In genomic region chr16:84933774-84934571, GRCh38 we compare ENCODE assay signal across 10 cellular contexts.
A peak's percentile ranks its signal among the peaks of the same experiment; 100 is the strongest.
DNase-seq lines count a peak whose midpoint lies in the region; ATAC-seq and TF ChIP-seq lines count a peak whose summit lies in the region.
"Had no signal": no experiment of that assay in that cellular context is flagged by ENCODE, and none has a peak within 500 bp of the region (broad histone marks: within the 10 kb centered on the region; RNA-seq: fewer than 3 reads in every experiment).

No MANE protein-coding gene starts in this region.

- H2AK5ac ChIP-seq in IMR-90 (ENCODE audit: low read depth, low read length), result no peak overlapping the region
- no peak overlapping the region for H2AK5ac ChIP-seq in mesenchymal stem cell (ENCODE audit: low read length, severe bottlenecking)

- intact Hi-C loops in IMR-90 (cut with micrococcal nuclease), result no loop called here

- H3K36me3 ChIP-seq in IMR-90 (ENCODE audit: control insufficient read depth, insufficient read depth, low read length), result no peaks in the 10 kb centered on the region
- no peaks in the 10 kb centered on the region for H3K36me3 ChIP-seq in mesenchymal stem cell (ENCODE audit: control insufficient read depth in 1 of 2, insufficient read depth in 2 of 2, low read depth in 1 of 2, low read length in 2 of 2)

- no peak overlapping the region for H4K91ac ChIP-seq in IMR-90 (ENCODE audit: insufficient read depth, low read depth, low read length)
- H4K91ac ChIP-seq in mesenchymal stem cell (ENCODE audit: low read length), result peak overlapping the region; percentile 47

- in situ Hi-C loops in IMR-90 (cut with MboI; ENCODE audit: low sequenced_read_pairs), result no loop called here

- peak overlapping the region; percentile 47 for H2AFZ ChIP-seq in IMR-90 (replicated peaks; ENCODE audit: low read length, poor library complexity)
- H2AFZ ChIP-seq in mesenchymal stem cell (ENCODE audit: low read depth, low read length), result no peak overlapping the region

- no peak overlapping the region for H2BK20ac ChIP-seq in IMR-90 (ENCODE audit: low read depth, low read length)

- H2BK120ac ChIP-seq in IMR-90 (ENCODE audit: low read depth, low read length) (no peak overlapping the region), mesenchymal stem cell (ENCODE audit: low read depth, low read length) (no peak overlapping the region)

- dilution Hi-C loops in IMR-90 (cut with HindIII; ENCODE audit: low sequenced_read_pairs, unreplicated experiment), result no loop called here

- H2BK15ac ChIP-seq in IMR-90 (ENCODE audit: low read depth, low read length) (no peak overlapping the region), mesenchymal stem cell (ENCODE audit: low read depth, poor library complexity, severe bottlenecking) (peak overlapping the region; percentile 28)

- H2BK5ac ChIP-seq in IMR-90 (ENCODE audit: low read depth, low read length, poor library complexity, severe bottlenecking) (no peak overlapping the region), mesenchymal stem cell (ENCODE audit: low read depth, low read length, poor library complexity, severe bottlenecking) (no peak overlapping the region)

- H3K4me1 ChIP-seq in IMR-90 (ENCODE audit: control insufficient read depth, insufficient read depth, low read length) (no peaks in the 10 kb centered on the region; the same call in 1 of the 2 replicates), mesenchymal stem cell (ENCODE audit: control insufficient read depth, insufficient read depth, low read depth, low read length) (peaks cover 15% of the 10 kb centered on the region)

- H3K4ac ChIP-seq in IMR-90 (ENCODE audit: low read depth, low read length) (no peak overlapping the region), mesenchymal stem cell (ENCODE audit: low read depth in 1 of 2, low read length in 2 of 2) (no peak overlapping the region)

- CTCF ChIA-PET in IMR-90 (lab: Yijun Ruan, JAX), result interaction anchor here (1.8 kb wide), 1 partner anchor 18 kb away, joined by 6 read pairs; no protein-coding TSS in a partner anchor

- peak overlapping the region; percentile 11 to 27 for H2BK12ac ChIP-seq in mesenchymal stem cell (ENCODE audit: low read length in 2 of 2)

- H3K9ac ChIP-seq in IMR-90 (ENCODE audit: low read depth, low read length), result no peak overlapping the region
- H3K9ac ChIP-seq in mesenchymal stem cell (ENCODE audit: low read length), result peak overlapping the region; percentile 54

- no peak overlapping the region for H3K4me2 ChIP-seq in IMR-90 (ENCODE audit: low read depth, low read length)
- H3K4me2 ChIP-seq in mesenchymal stem cell (ENCODE audit: low read length, poor library complexity, severe bottlenecking), result no peak overlapping the region

- H3K9me3 ChIP-seq in IMR-90 (ENCODE audit: control insufficient read depth, insufficient read depth, low read length) (no peaks in the 10 kb centered on the region), mesenchymal stem cell (ENCODE audit: control insufficient read depth, low read length) (no peaks in the 10 kb centered on the region)

- POLR2A ChIA-PET in IMR-90 (lab: Charles Lee; ENCODE audit: unreplicated experiment), result interaction anchor here (0.6 kb wide), 1 partner anchor 55 kb away, joined by 5 read pairs; no protein-coding TSS in a partner anchor

- H3K14ac ChIP-seq in IMR-90 (replicated peaks; ENCODE audit: low read depth, low read length) (no peak overlapping the region), mesenchymal stem cell (ENCODE audit: low read length in 2 of 2) (no peak overlapping the region)

- no TSS peak for BruUV-seq in IMR-90 (replicated peaks; lab: Mats Ljungman, UMichigan)

- H3K79me1 ChIP-seq in IMR-90 (ENCODE audit: low read depth in 1 of 2, low read length in 2 of 2) (no peaks in the 10 kb centered on the region), mesenchymal stem cell (replicated peaks; ENCODE audit: low read length, poor library complexity, severe bottlenecking) (no peaks in the 10 kb centered on the region)

- no peak overlapping the region for H3K56ac ChIP-seq in IMR-90 (ENCODE audit: extremely low read depth, insufficient read depth, low read length)

- no peak for TF ChIP-seq RAD21 in IMR-90 (IDR thresholded peaks at IDR 0.05; ENCODE audit: low read length)

- no peak overlapping the region for H3K27ac ChIP-seq in IMR-90 (ENCODE audit: insufficient read depth, low read length)
- H3K27ac ChIP-seq in mesenchymal stem cell (ENCODE audit: low read length, poor library complexity, severe bottlenecking), result no peak overlapping the region
- H3K27ac ChIP-seq in substantia nigra (ENCODE audit: low read depth, low read length, poor library complexity, severe bottlenecking), result peak overlapping the region; percentile 35

- no peaks in the 10 kb centered on the region for H4K20me1 ChIP-seq in IMR-90 (ENCODE audit: insufficient read depth, low read length)

- no peak overlapping the region for H2AK9ac ChIP-seq in IMR-90 (replicated peaks; ENCODE audit: low read depth, low read length, poor library complexity)

- TF ChIP-seq POLR2A in IMR-90 (IDR thresholded peaks at IDR 0.05; ENCODE audit: low read depth, low read length), result no peak

- H4K8ac ChIP-seq in IMR-90 (ENCODE audit: low read depth in 2 of 2, low read length in 2 of 2) (no peak overlapping the region), mesenchymal stem cell (ENCODE audit: low read length) (peak overlapping the region; percentile 22)

- H3K9me1 ChIP-seq in IMR-90 (ENCODE audit: insufficient read depth, low read length), result peaks cover 3% of the 10 kb centered on the region; the same call in 1 of the 2 replicates

- no peak overlapping the region for H3K4me3 ChIP-seq in IMR-90 (ENCODE audit: insufficient read depth, low read depth, low read length)
- no peak overlapping the region for H3K4me3 ChIP-seq in fibroblast of the aortic adventitia (ENCODE audit: low read depth, low read length)
- no peak overlapping the region for H3K4me3 ChIP-seq in mesenchymal stem cell (ENCODE audit: insufficient read depth in 1 of 2, low read depth in 1 of 2, low read length in 2 of 2)

- H3K23ac ChIP-seq in IMR-90 (ENCODE audit: low read depth, low read length) (no peak overlapping the region), mesenchymal stem cell (ENCODE audit: low read length in 2 of 2) (no peak overlapping the region)

- TF ChIP-seq CTCF in IMR-90 (conservative IDR thresholded peaks at IDR 0.05; ENCODE audit: low read depth, low read length), result no peak
- TF ChIP-seq CTCF in fibroblast of the aortic adventitia (IDR thresholded peaks at IDR 0.05; ENCODE audit: insufficient read depth, low read length), result no peak

- peak; percentile 47 for DNase-seq in IMR-90
- peak; percentile 59 for DNase-seq in fibroblast of the aortic adventitia (ENCODE audit: low read depth)
- no peak for DNase-seq in mesenchymal stem cell
- DNase-seq in substantia nigra (lab: John Stamatoyannopoulos, UW), result peak in 42 of 49 donors; percentile 16 to 88 (median 56)
- DNase-seq in GM19240 (ENCODE audit: insufficient read length, low spot score), result no peak
- no peak for DNase-seq in NCI-H2227 treated with DMSO at 0.1 percent for 48 hours (lab: John Stamatoyannopoulos, UW)
- DNase-seq in NCI-H2196 (lab: John Stamatoyannopoulos, UW; ENCODE audit: unreplicated experiment), result no peak
- DNase-seq: CD4-positive, CD25-positive, alpha-beta regulatory T cell; naive B cell had no signal

- WGBS in IMR-90 (ENCODE audit: extremely low coverage in 2 of 2, insufficient read length in 1 of 2), 2 experiments, result 78% methylated on average over 16 of the region's 27 CpGs; no CpG with 5 or more reads in 1 of the 2 experiments
- WGBS in mesenchymal stem cell, result 85% methylated on average over 26 of the region's 27 CpGs

- H3K27me3 ChIP-seq in IMR-90 (ENCODE audit: control insufficient read depth, insufficient read depth, low read length), result no peaks in the 10 kb centered on the region
- H3K27me3 ChIP-seq in mesenchymal stem cell (ENCODE audit: control insufficient read depth in 1 of 2, insufficient read depth in 1 of 2, low read length in 2 of 2), result no peaks in the 10 kb centered on the region

- no peak overlapping the region for H3K18ac ChIP-seq in IMR-90 (ENCODE audit: low read depth, low read length)
- H3K18ac ChIP-seq in mesenchymal stem cell (ENCODE audit: low read depth in 1 of 2, low read length in 2 of 2), result no peak overlapping the region

- no peak; the same call in 1 of the 2 replicates for ATAC-seq in IMR-90 (ENCODE audit: low read depth)
- ATAC-seq in esophagus mucosa, result no peak

- no peak overlapping the region for H4K5ac ChIP-seq in IMR-90 (ENCODE audit: low read depth, low read length)

TF ChIP-seq in IMR-90, 13 proteins besides CTCF, POLR2A, EP300 and RAD21 (continues in another document):
- TF ChIP-seq CHD1 (IDR thresholded peaks at IDR 0.05; ENCODE audit: low read depth, low read length), result no peak
- no peak for TF ChIP-seq MAFK (IDR thresholded peaks at IDR 0.05; ENCODE audit: low read depth, low read length)
- TF ChIP-seq USF2 (IDR thresholded peaks at IDR 0.05; ENCODE audit: low read depth, low read length), result no peak
- no peak for TF ChIP-seq FOS (IDR thresholded peaks at IDR 0.05; ENCODE audit: low read depth, low read length)
- no peak for TF ChIP-seq CEBPB (IDR thresholded peaks at IDR 0.05; ENCODE audit: low read depth, low read length)
- TF ChIP-seq MXI1 (IDR thresholded peaks at IDR 0.05; ENCODE audit: borderline replicate concordance, low read depth, low read length), result no peak
- TF ChIP-seq MAZ (IDR thresholded peaks at IDR 0.05; ENCODE audit: borderline replicate concordance, low read depth, low read length), result no peak
- TF ChIP-seq ELK1 (IDR thresholded peaks at IDR 0.05; ENCODE audit: borderline replicate concordance, low read depth, low read length), result no peak
- TF ChIP-seq RFX5 (IDR thresholded peaks at IDR 0.05; ENCODE audit: low read depth, low read length), result no peak
- no peak for TF ChIP-seq SMC3 (IDR thresholded peaks at IDR 0.05; ENCODE audit: low read depth, low read length)
- TF ChIP-seq BHLHE40 (IDR thresholded peaks at IDR 0.05; ENCODE audit: low read depth, low read length), result no peak
- TF ChIP-seq NFE2L2 (IDR thresholded peaks at IDR 0.05; ENCODE audit: low read depth, low read length), result no peak

Comparison
In these comparisons a context has a peak if more than half of its experiments do, and no peak if none do; other contexts are left out.
1. DNase-seq: peak in IMR-90 (single experiment), fibroblast of the aortic adventitia (single experiment) and substantia nigra (42 of 49); none in mesenchymal stem cell (single experiment), GM19240 (single experiment), NCI-H2227 treated with DMSO at 0.1 percent for 48 hours (single experiment) and NCI-H2196 (single experiment).